Comparison of ENCODE assay signal across 9 cellular contexts in genomic region chr1:183590225-183591191, GRCh38. TPM values are rescaled to one million over a fixed set of nuclear protein-coding genes. Genes with fewer than 3 reads are reported as not detected.
DNase-seq lines count a peak whose midpoint lies in the region; ATAC-seq lines count a peak whose summit lies in the region.
"Had no signal": no experiment of that assay in that cellular context is flagged by ENCODE, and none has a peak within 500 bp of the region (broad histone marks: within the 10 kb centered on the region; RNA-seq: fewer than 3 reads in every experiment).

NCF2 (minus strand) TSS chr1:183590459; CDS start chr1:183590329, 130 bp downstream.

- no peaks in the 10 kb centered on the region for H3K79me1 ChIP-seq in mesendoderm (ENCODE audit: low read length)

- H2BK15ac ChIP-seq in mesendoderm (replicated peaks; ENCODE audit: low read depth) = no peak within 1 kb of the TSS

- no peak within 1 kb of the TSS for H3K4me2 ChIP-seq in mesendoderm (ENCODE audit: low read length)

- no peak within 1 kb of the TSS for H3K23ac ChIP-seq in mesendoderm (ENCODE audit: low read length)

- peak; percentile 28 for DNase-seq in Jurkat, Clone E6-1 (ENCODE audit: low read depth, low spot score)
- peak; percentile 53 for DNase-seq in activated naive CD8-positive, alpha-beta T cell treated with anti-CD3 and anti-CD28 coated beads for 36 hours
- DNase-seq in memory B cell (ENCODE audit: low spot score in 2 of 2) (peak; percentile 63 to 81), superior temporal gyrus (ENCODE audit: extremely low spot score) (no peak), mesendoderm (no peak), kidney glomerular epithelial cell (lab: John Stamatoyannopoulos, UW) (no peak)

- no peak within 1 kb of the TSS for H3K4me3 ChIP-seq in Jurkat, Clone E6-1 (ENCODE audit: low read length)
- no peak within 1 kb of the TSS for H3K4me3 ChIP-seq in mesendoderm (ENCODE audit: low read length)
- H3K4me3 ChIP-seq: SJSA1 had no signal

- no peak within 1 kb of the TSS for H2BK120ac ChIP-seq in mesendoderm (ENCODE audit: low read depth, low read length)

- no peak within 1 kb of the TSS for H3K4ac ChIP-seq in mesendoderm (ENCODE audit: low read depth, low read length)

- peaks cover 6% of the 10 kb centered on the region for H3K4me1 ChIP-seq in mesendoderm (ENCODE audit: control insufficient read depth, low read depth, low read length)
- H3K4me1 ChIP-seq: SJSA1 had no signal

- no peaks in the 10 kb centered on the region for H3K36me3 Mint-ChIP-seq in activated naive CD8-positive, alpha-beta T cell treated with anti-CD3 and anti-CD28 coated beads for 36 hours
- no peaks in the 10 kb centered on the region for H3K36me3 Mint-ChIP-seq in memory B cell

- peak; percentile 84 for ATAC-seq in GM18498 (IDR thresholded peaks at IDR 0.05; ENCODE audit: unreplicated experiment)
- ATAC-seq in GM21619 (IDR thresholded peaks at IDR 0.05; ENCODE audit: unreplicated experiment) = peak; percentile 85
- ATAC-seq in memory B cell (ENCODE audit: low read depth) = peak; percentile 83

- peaks cover 17% of the 10 kb centered on the region for H3K4me1 Mint-ChIP-seq in activated naive CD8-positive, alpha-beta T cell treated with anti-CD3 and anti-CD28 coated beads for 36 hours
- peaks cover 35% of the 10 kb centered on the region for H3K4me1 Mint-ChIP-seq in memory B cell

- H2BK5ac ChIP-seq in mesendoderm (ENCODE audit: low read length) = no peak within 1 kb of the TSS

- no peaks in the 10 kb centered on the region for H3K36me3 ChIP-seq in mesendoderm (ENCODE audit: control insufficient read depth, insufficient read depth, low read length)
- H3K36me3 ChIP-seq: SJSA1 had no signal

- H3K9me3 Mint-ChIP-seq in activated naive CD8-positive, alpha-beta T cell treated with anti-CD3 and anti-CD28 coated beads for 36 hours = no peaks in the 10 kb centered on the region
- H3K9me3 Mint-ChIP-seq in memory B cell = no peaks in the 10 kb centered on the region

- H4K5ac ChIP-seq in mesendoderm (ENCODE audit: low read length) = no peak within 1 kb of the TSS

- peak within 1 kb of the TSS; percentile 44 for H3K4me3 Mint-ChIP-seq in activated naive CD8-positive, alpha-beta T cell treated with anti-CD3 and anti-CD28 coated beads for 36 hours
- H3K4me3 Mint-ChIP-seq in memory B cell = peak within 1 kb of the TSS; percentile 80

- H3K9ac ChIP-seq in mesendoderm (ENCODE audit: low read length) = no peak within 1 kb of the TSS

- H3K27ac Mint-ChIP-seq in activated naive CD8-positive, alpha-beta T cell treated with anti-CD3 and anti-CD28 coated beads for 36 hours = peak within 1 kb of the TSS; percentile 70
- H3K27ac Mint-ChIP-seq in memory B cell = peak within 1 kb of the TSS; percentile 91

- no peak within 1 kb of the TSS for H3K27ac ChIP-seq in mesendoderm (ENCODE audit: low read depth, low read length)
- H3K27ac ChIP-seq: SJSA1 had no signal

- no peaks in the 10 kb centered on the region for H3K27me3 ChIP-seq in mesendoderm (ENCODE audit: insufficient read depth, low read length, poor library complexity)

- H2AK5ac ChIP-seq in mesendoderm (ENCODE audit: low read length) = no peak within 1 kb of the TSS

- H3K27me3 Mint-ChIP-seq in activated naive CD8-positive, alpha-beta T cell treated with anti-CD3 and anti-CD28 coated beads for 36 hours = no peaks in the 10 kb centered on the region
- H3K27me3 Mint-ChIP-seq in memory B cell = no peaks in the 10 kb centered on the region

- no peak within 1 kb of the TSS for H4K8ac ChIP-seq in mesendoderm (ENCODE audit: low read depth, low read length)

- no CpG with 5 or more reads among the region's 7 CpGs for WGBS in mesendoderm (ENCODE audit: extremely low coverage, insufficient coverage, low lambda C conversion rate)

- no peaks in the 10 kb centered on the region for H3K79me2 ChIP-seq in mesendoderm (ENCODE audit: control insufficient read depth, insufficient read depth, low read length)

- H3K56ac ChIP-seq in mesendoderm (ENCODE audit: low read length) = no peak within 1 kb of the TSS

- H3K18ac ChIP-seq in mesendoderm (ENCODE audit: low read length) = no peak within 1 kb of the TSS

RNA-seq across cellular contexts. Expression of gene NCF2, which starts in this region (rescaled TPM):
- polyA plus RNA-seq in Jurkat, Clone E6-1 (2012; ENCODE audit: insufficient read depth, insufficient read length) = not detected
- total RNA-seq in activated naive CD8-positive, alpha-beta T cell treated with anti-CD3 and anti-CD28 coated beads for 36 hours = 1 to 10 TPM; 4.0 to 5.4 TPM
- polyA plus RNA-seq in mesendoderm (2013, experiment 1 of 2) = 0.15 TPM
- 0.42 TPM for polyA plus RNA-seq in mesendoderm (2013, experiment 2 of 2)

Comparison
In these comparisons a context has a peak if more than half of its experiments do, and no peak if none do; other contexts are left out.
1. DNase-seq: peak in Jurkat, Clone E6-1 (single experiment), activated naive CD8-positive, alpha-beta T cell treated with anti-CD3 and anti-CD28 coated beads for 36 hours (single experiment) and memory B cell (2 of 2); none in superior temporal gyrus (single experiment), mesendoderm (single experiment) and kidney glomerular epithelial cell (single experiment).
2. Peak in every context shown above with its lines, with median percentiles within 50 percentile points of each other: ATAC-seq.